In the genomic region with DNA sequence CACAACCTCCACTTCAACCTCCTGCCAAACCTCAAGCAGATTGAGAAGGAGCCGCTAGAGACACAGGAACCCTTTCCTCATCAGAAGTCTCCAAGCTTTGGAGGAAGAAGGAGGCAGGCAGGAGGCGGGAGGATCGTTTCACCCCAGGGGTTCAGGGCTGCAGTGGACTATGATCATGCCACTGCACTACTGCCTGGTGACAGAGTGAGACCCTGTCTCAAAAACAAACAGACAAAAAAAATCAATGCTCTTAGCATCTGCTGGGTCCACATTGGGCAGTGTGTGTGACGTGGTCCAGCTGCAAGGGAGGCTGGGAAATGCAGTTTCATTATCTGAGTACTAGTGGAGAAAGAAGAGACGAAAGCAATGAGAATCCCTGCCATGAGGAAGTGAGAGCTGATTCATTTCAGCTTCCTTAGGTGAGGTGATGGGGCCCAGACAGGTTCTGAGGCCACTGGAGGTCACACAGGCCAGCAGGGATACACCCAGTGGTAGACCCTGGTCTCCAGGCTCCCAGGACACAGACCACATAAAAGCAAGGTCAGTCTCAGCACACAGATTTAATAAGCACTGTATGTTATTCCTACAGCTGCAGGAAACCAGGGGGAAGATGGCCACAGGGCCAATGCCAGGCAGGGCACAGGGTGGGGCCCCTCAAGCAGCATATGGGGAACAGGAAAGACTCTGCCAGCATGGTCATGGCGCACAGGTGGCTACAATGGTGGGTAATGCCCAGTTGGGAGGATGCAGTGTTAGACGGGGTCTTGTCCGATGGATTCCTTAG, we compare ENCODE assay signal across 1 cellular context.
TF ChIP-seq lines count a peak whose summit lies in the region.

No MANE protein-coding gene starts in this region.

TF ChIP-seq in HepG2, 621 proteins besides CTCF, POLR2A, EP300 and RAD21 (continued from another document and continues in another):
- TF ChIP-seq, protein P1, sequence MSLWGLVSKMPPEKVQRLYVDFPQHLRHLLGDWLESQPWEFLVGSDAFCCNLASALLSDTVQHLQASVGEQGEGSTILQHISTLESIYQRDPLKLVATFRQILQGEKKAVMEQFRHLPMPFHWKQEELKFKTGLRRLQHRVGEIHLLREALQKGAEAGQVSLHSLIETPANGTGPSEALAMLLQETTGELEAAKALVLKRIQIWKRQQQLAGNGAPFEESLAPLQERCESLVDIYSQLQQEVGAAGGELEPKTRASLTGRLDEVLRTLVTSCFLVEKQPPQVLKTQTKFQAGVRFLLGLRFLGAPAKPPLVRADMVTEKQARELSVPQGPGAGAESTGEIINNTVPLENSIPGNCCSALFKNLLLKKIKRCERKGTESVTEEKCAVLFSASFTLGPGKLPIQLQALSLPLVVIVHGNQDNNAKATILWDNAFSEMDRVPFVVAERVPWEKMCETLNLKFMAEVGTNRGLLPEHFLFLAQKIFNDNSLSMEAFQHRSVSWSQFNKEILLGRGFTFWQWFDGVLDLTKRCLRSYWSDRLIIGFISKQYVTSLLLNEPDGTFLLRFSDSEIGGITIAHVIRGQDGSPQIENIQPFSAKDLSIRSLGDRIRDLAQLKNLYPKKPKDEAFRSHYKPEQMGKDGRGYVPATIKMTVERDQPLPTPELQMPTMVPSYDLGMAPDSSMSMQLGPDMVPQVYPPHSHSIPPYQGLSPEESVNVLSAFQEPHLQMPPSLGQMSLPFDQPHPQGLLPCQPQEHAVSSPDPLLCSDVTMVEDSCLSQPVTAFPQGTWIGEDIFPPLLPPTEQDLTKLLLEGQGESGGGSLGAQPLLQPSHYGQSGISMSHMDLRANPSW (CRISPR knock-in tag; IDR thresholded peaks at IDR 0.05; ENCODE audit: borderline replicate concordance): peak; percentile 50; the same call in 1 of the 2 replicates
- TF ChIP-seq GZF1 (CRISPR knock-in tag; IDR thresholded peaks at IDR 0.05): no peak
- TF ChIP-seq, protein P2, sequence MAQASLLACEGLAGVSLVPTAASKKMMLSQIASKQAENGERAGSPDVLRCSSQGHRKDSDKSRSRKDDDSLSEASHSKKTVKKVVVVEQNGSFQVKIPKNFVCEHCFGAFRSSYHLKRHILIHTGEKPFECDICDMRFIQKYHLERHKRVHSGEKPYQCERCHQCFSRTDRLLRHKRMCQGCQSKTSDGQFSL (CRISPR knock-in tag; IDR thresholded peaks at IDR 0.05): no peak
- peak; percentile 62; the same call in 1 of the 2 replicates for TF ChIP-seq HNF4G (IDR thresholded peaks at IDR 0.05; ENCODE audit: borderline replicate concordance, low read depth, low read length)
- peak; percentile 53; the same call in 1 of the 2 replicates for TF ChIP-seq HNF4G (CRISPR knock-in tag; IDR thresholded peaks at IDR 0.05; ENCODE audit: borderline replicate concordance, low read depth)
- no peak; the same call in 1 of the 2 replicates for TF ChIP-seq DPF2 (CRISPR knock-in tag; IDR thresholded peaks at IDR 0.05; ENCODE audit: borderline replicate concordance, low read depth)
- no peak for TF ChIP-seq AHR (CRISPR knock-in tag; IDR thresholded peaks at IDR 0.05)
- TF ChIP-seq JARID2 (CRISPR knock-in tag; IDR thresholded peaks at IDR 0.05; ENCODE audit: insufficient replicate concordance): peak; percentile 59
- TF ChIP-seq ZNF121 (CRISPR knock-in tag; IDR thresholded peaks at IDR 0.05): no peak
- peak; percentile 53 for TF ChIP-seq GATAD1 (CRISPR knock-in tag; IDR thresholded peaks at IDR 0.05)
- peak; percentile 73; the same call in 1 of the 2 replicates for TF ChIP-seq ZNF607 (CRISPR knock-in tag; IDR thresholded peaks at IDR 0.05; ENCODE audit: borderline replicate concordance)
- no peak for TF ChIP-seq ZNF282 (IDR thresholded peaks at IDR 0.05; ENCODE audit: partially characterized antibody)
- TF ChIP-seq ZMYM4 (CRISPR knock-in tag; IDR thresholded peaks at IDR 0.05): peak; percentile 84
- no peak for TF ChIP-seq ARNT2 (CRISPR knock-in tag; IDR thresholded peaks at IDR 0.05; ENCODE audit: low read depth)
- no peak; the same call in 1 of the 2 replicates for TF ChIP-seq GTF3A (CRISPR knock-in tag; conservative IDR thresholded peaks at IDR 0.05)
- peak; percentile 56; the same call in 1 of the 2 replicates for TF ChIP-seq MED1 (CRISPR knock-in tag; IDR thresholded peaks at IDR 0.05)
- TF ChIP-seq ISL2 (CRISPR knock-in tag; IDR thresholded peaks at IDR 0.05): peak; percentile 45; the same call in 1 of the 2 replicates
- no peak for TF ChIP-seq ZNF460 (CRISPR knock-in tag; IDR thresholded peaks at IDR 0.05; ENCODE audit: borderline replicate concordance)
- TF ChIP-seq ZBTB3 (CRISPR knock-in tag; IDR thresholded peaks at IDR 0.05; ENCODE audit: borderline replicate concordance, low read depth): peak; percentile 87; the same call in 1 of the 2 replicates
- TF ChIP-seq GABPA (IDR thresholded peaks at IDR 0.05; ENCODE audit: low read depth, low read length): no peak
- peak; percentile 63; the same call in 1 of the 2 replicates for TF ChIP-seq GABPA (CRISPR knock-in tag; IDR thresholded peaks at IDR 0.05; ENCODE audit: low read depth)
- TF ChIP-seq, protein P3, sequence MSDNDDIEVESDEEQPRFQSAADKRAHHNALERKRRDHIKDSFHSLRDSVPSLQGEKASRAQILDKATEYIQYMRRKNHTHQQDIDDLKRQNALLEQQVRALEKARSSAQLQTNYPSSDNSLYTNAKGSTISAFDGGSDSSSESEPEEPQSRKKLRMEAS (IDR thresholded peaks at IDR 0.05): peak; percentile 54; the same call in 1 of the 2 replicates
- peak; percentile 48; the same call in 1 of the 2 replicates for TF ChIP-seq MYC (CRISPR knock-in tag; IDR thresholded peaks at IDR 0.05; ENCODE audit: borderline replicate concordance)
- TF ChIP-seq CENPT (CRISPR knock-in tag; IDR thresholded peaks at IDR 0.05; ENCODE audit: low read depth): no peak
- TF ChIP-seq, protein P4, sequence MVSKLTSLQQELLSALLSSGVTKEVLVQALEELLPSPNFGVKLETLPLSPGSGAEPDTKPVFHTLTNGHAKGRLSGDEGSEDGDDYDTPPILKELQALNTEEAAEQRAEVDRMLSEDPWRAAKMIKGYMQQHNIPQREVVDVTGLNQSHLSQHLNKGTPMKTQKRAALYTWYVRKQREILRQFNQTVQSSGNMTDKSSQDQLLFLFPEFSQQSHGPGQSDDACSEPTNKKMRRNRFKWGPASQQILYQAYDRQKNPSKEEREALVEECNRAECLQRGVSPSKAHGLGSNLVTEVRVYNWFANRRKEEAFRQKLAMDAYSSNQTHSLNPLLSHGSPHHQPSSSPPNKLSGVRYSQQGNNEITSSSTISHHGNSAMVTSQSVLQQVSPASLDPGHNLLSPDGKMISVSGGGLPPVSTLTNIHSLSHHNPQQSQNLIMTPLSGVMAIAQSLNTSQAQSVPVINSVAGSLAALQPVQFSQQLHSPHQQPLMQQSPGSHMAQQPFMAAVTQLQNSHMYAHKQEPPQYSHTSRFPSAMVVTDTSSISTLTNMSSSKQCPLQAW (CRISPR knock-in tag; IDR thresholded peaks at IDR 0.05): peak; percentile 86; the same call in 1 of the 2 replicates
- TF ChIP-seq MTA1 (CRISPR knock-in tag; IDR thresholded peaks at IDR 0.05; ENCODE audit: borderline replicate concordance): 0 out of 2 replicates have a peak, but pooled peaks have one; percentile 66
- no peak for TF ChIP-seq PRPF4 (IDR thresholded peaks at IDR 0.05; ENCODE audit: low read depth, low read length, poor library complexity, severe bottlenecking)
- TF ChIP-seq ZSCAN12 (CRISPR knock-in tag; IDR thresholded peaks at IDR 0.05): no peak
- no peak for TF ChIP-seq GTF2F1 (IDR thresholded peaks at IDR 0.05; ENCODE audit: low read length)
- peak; percentile 42 for TF ChIP-seq SKI (IDR thresholded peaks at IDR 0.05; ENCODE audit: partially characterized antibody)
- TF ChIP-seq FOXO1 (CRISPR knock-in tag; IDR thresholded peaks at IDR 0.05): 0 out of 2 replicates have a peak, but pooled peaks have one; percentile 47
- TF ChIP-seq, protein P5, sequence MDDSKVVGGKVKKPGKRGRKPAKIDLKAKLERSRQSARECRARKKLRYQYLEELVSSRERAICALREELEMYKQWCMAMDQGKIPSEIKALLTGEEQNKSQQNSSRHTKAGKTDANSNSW (CRISPR knock-in tag; IDR thresholded peaks at IDR 0.05; ENCODE audit: borderline replicate concordance): no peak
- peak; percentile 56; the same call in 1 of the 2 replicates for TF ChIP-seq ZNF83 (CRISPR knock-in tag; IDR thresholded peaks at IDR 0.05; ENCODE audit: borderline replicate concordance)
- TF ChIP-seq, protein P6, sequence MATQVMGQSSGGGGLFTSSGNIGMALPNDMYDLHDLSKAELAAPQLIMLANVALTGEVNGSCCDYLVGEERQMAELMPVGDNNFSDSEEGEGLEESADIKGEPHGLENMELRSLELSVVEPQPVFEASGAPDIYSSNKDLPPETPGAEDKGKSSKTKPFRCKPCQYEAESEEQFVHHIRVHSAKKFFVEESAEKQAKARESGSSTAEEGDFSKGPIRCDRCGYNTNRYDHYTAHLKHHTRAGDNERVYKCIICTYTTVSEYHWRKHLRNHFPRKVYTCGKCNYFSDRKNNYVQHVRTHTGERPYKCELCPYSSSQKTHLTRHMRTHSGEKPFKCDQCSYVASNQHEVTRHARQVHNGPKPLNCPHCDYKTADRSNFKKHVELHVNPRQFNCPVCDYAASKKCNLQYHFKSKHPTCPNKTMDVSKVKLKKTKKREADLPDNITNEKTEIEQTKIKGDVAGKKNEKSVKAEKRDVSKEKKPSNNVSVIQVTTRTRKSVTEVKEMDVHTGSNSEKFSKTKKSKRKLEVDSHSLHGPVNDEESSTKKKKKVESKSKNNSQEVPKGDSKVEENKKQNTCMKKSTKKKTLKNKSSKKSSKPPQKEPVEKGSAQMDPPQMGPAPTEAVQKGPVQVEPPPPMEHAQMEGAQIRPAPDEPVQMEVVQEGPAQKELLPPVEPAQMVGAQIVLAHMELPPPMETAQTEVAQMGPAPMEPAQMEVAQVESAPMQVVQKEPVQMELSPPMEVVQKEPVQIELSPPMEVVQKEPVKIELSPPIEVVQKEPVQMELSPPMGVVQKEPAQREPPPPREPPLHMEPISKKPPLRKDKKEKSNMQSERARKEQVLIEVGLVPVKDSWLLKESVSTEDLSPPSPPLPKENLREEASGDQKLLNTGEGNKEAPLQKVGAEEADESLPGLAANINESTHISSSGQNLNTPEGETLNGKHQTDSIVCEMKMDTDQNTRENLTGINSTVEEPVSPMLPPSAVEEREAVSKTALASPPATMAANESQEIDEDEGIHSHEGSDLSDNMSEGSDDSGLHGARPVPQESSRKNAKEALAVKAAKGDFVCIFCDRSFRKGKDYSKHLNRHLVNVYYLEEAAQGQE (IDR thresholded peaks at IDR 0.05; ENCODE audit: borderline replicate concordance in 1 of 2, low read depth in 1 of 2, low read length in 2 of 2): no peak
- TF ChIP-seq, protein P7, sequence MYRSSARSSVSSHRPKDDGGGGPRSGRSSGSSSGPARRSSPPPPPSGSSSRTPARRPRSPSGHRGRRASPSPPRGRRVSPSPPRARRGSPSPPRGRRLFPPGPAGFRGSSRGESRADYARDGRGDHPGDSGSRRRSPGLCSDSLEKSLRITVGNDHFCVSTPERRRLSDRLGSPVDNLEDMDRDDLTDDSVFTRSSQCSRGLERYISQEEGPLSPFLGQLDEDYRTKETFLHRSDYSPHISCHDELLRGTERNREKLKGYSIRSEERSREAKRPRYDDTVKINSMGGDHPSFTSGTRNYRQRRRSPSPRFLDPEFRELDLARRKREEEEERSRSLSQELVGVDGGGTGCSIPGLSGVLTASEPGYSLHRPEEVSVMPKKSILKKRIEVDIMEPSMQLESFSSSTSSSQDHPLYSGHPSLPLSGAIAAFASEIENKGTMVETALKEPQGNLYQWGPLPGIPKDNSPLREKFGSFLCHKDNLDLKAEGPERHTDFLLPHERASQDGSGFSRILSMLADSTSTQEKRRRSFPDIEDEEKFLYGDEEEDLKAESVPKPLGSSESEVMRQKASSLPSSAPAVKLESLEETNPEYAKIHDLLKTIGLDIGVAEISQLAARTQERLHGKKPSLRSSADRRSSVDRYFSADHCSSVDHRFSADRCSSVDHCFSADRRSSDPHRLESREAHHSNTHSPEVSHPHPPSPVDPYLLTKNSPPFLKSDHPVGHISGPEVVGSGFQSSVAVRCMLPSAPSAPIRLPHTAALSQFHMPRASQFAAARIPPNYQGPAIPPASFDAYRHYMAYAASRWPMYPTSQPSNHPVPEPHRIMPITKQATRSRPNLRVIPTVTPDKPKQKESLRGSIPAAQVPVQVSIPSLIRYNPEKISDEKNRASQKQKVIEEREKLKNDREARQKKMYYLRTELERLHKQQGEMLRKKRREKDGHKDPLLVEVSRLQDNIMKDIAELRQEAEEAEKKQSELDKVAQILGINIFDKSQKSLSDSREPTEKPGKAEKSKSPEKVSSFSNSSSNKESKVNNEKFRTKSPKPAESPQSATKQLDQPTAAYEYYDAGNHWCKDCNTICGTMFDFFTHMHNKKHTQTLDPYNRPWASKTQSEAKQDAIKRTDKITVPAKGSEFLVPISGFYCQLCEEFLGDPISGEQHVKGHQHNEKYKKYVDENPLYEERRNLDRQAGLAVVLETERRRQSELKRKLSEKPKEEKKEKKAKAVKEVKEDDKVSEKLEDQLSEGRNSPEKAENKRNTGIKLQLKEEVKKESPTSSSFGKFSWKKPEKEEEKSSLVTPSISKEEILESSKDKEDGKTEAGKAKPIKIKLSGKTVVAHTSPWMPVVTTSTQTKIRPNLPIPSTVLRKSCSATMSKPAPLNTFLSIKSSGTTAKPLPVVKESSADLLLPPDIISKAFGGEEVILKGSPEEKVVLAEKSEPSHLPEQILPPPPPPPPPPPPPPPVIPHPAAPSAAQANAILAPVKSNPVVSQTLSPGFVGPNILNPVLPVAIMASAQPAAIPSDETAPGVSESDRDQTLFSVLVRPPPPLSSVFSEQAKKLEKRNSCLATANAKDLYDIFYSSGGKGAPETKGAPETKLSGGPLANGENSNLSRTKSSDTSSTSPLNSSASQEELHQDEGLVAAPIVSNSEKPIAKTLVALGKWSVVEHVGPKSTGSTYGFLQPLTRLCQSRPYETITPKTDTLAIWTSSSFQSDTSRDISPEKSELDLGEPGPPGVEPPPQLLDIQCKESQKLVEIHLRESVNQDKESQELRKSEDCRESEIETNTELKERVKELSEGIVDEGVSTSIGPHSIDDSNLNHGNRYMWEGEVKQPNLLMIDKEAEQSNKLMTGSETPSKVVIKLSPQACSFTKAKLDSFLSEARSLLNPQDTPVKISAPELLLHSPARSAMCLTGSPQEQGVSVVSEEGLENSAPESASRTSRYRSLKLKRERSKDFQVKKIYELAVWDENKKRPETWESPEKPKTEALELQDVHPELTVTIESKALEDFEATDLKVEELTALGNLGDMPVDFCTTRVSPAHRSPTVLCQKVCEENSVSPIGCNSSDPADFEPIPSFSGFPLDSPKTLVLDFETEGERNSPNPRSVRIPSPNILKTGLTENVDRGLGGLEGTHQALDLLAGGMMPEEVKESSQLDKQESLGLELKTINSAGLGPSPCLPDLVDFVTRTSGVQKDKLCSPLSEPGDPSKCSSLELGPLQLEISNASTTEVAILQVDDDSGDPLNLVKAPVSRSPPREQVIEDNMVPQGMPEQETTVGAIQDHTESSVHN (CRISPR knock-in tag; IDR thresholded peaks at IDR 0.05): no peak; the same call in 1 of the 2 replicates
- peak; percentile 61; the same call in 1 of the 2 replicates for TF ChIP-seq ZNF782 (CRISPR knock-in tag; IDR thresholded peaks at IDR 0.05; ENCODE audit: borderline replicate concordance)
- no peak for TF ChIP-seq ZBTB7B (CRISPR knock-in tag; IDR thresholded peaks at IDR 0.05)
- TF ChIP-seq CENPX (CRISPR knock-in tag; IDR thresholded peaks at IDR 0.05): no peak
